Comparison of ENCODE assay signal across 8 cellular contexts in the genomic region with DNA sequence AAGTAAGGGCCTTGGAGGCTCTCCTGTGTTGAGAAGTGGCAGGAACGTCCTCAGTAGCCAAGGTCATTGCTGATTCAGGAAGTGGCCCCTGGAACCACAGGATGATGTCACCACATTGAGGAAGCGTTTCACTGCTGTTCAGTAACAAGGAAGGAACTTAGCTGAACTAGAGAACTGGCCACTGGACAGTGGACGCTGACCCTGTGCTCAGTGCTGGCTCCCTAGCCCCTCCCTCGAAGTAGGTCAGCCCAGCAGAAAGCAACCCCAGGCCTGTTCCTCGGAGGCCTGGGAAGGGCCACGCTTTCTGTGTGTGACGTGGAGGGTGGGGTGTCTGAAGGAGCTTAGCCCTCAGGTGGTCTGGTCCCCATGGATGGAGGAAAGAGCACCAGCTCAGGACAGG. TPM values are rescaled to one million over a fixed set of nuclear protein-coding genes. Genes with fewer than 3 reads are reported as not detected.
A peak's percentile ranks its signal among the peaks of the same experiment; 100 is the strongest.
DNase-seq lines count a peak whose midpoint lies in the region; ATAC-seq, FAIRE-seq and TF ChIP-seq lines count a peak whose summit lies in the region.

No MANE protein-coding gene starts in this region.

- peaks cover 4% of the 10 kb centered on the region for H3K36me3 Mint-ChIP-seq in nephron progenitor cell (ENCODE audit: low read depth)

- no peaks in the 10 kb centered on the region for H3K9me3 Mint-ChIP-seq in nephron progenitor cell

- H3K4me1 Mint-ChIP-seq in nephron progenitor cell: peaks cover 6% of the 10 kb centered on the region

- WGBS in esophagus muscularis mucosa: 66% methylated on average over 6 of the region's 7 CpGs

- no peak for FAIRE-seq in RCC 7860 (lab: Jason Lieb, UNC)

- DNase-seq in EL (peak; percentile 81), RCC 7860 (ENCODE audit: low spot score) (peak; percentile 55), esophagus muscularis mucosa (ENCODE audit: extremely low spot score) (no peak), nephron progenitor cell (no peak), retina (no peak), NCI-H1694 treated with DMSO at 0.1 percent for 48 hours (lab: John Stamatoyannopoulos, UW) (no peak), middle frontal gyrus (ENCODE audit: extremely low spot score, low spot score) (no peak)

- no peak for ATAC-seq in GM21529 (IDR thresholded peaks at IDR 0.05; ENCODE audit: unreplicated experiment)

- TF ChIP-seq CTCF in esophagus muscularis mucosa (IDR thresholded peaks at IDR 0.05) (no peak), nephron progenitor cell (IDR thresholded peaks at IDR 0.05) (no peak)

- H3K27ac ChIP-seq in esophagus muscularis mucosa (replicated peaks in 1 of 4): peak overlapping the region in 3 of 4 donors; percentile 8 to 38 (median 9)

- intact Hi-C loops in esophagus muscularis mucosa (cut with DNase I): no loop called here

- peak overlapping the region; percentile 59 for H3K27ac Mint-ChIP-seq in nephron progenitor cell

- no peak for TF ChIP-seq POLR2A in esophagus muscularis mucosa (IDR thresholded peaks at IDR 0.05; ENCODE audit: low read depth)

- TF ChIP-seq EP300 in esophagus muscularis mucosa (IDR thresholded peaks at IDR 0.05): no peak

- H3K4me1 ChIP-seq in esophagus muscularis mucosa: peaks cover 50 to 65% (median 59%) of the 10 kb centered on the region in 4 donors

- H3K4me3 Mint-ChIP-seq in nephron progenitor cell: no peak overlapping the region

- no peaks in the 10 kb centered on the region for H3K9me3 ChIP-seq in esophagus muscularis mucosa

- H3K27me3 Mint-ChIP-seq in nephron progenitor cell (ENCODE audit: low read depth, poor library complexity): no peaks in the 10 kb centered on the region

- no peaks in the 10 kb centered on the region for H3K27me3 ChIP-seq in esophagus muscularis mucosa

- no peak overlapping the region for H3K4me3 ChIP-seq in esophagus muscularis mucosa

- H3K36me3 ChIP-seq in esophagus muscularis mucosa: peaks cover 0 to 11% (median 0%) of the 10 kb centered on the region in 4 donors

RNA-seq across cellular contexts. Expression of a gene that starts 58.3 kb away (rescaled TPM):
- total RNA-seq in esophagus muscularis mucosa: 10 to 100 TPM in 1 of 4 donors, 1 to 10 TPM in 3; 9.5 to 13.8 (median 9.9) TPM

Comparison
In these comparisons a context has a peak if more than half of its experiments do, and no peak if none do; other contexts are left out.
1. DNase-seq: peak in EL (single experiment) and RCC 7860 (single experiment); none in esophagus muscularis mucosa (single experiment), nephron progenitor cell (single experiment), retina (single experiment), NCI-H1694 treated with DMSO at 0.1 percent for 48 hours (single experiment) and middle frontal gyrus (single experiment).